In genomic region chr5:179841621-179842020, GRCh38 we compare ENCODE assay signal across 22 cellular contexts.
"Had no signal": no experiment of that assay in that cellular context is flagged by ENCODE, and none has a peak within 500 bp of the region (broad histone marks: within the 10 kb centered on the region; RNA-seq: fewer than 3 reads in every experiment).

No MANE protein-coding gene starts in this region.

- H3K4me1 Mint-ChIP-seq: neural crest cell had no signal

- FAIRE-seq: colon, islet of Langerhans had no signal

- H3K9me3 ChIP-seq: right lobe of liver had no signal

- H3K4me1 ChIP-seq: foreskin keratinocyte had no signal

- H3K27me3 Mint-ChIP-seq: activated naive CD8-positive, alpha-beta T cell treated with anti-CD3 and anti-CD28 coated beads for 36 hours had no signal

- H3K4me3 ChIP-seq: dorsolateral prefrontal cortex, right lobe of liver, tibial nerve, vagina had no signal

- H3K4me3 Mint-ChIP-seq: activated naive CD8-positive, alpha-beta T cell treated with anti-CD3 and anti-CD28 coated beads for 36 hours; activated T-helper 1 cell treated with anti-CD3 and anti-CD28 coated beads, Interleukin-12 subunit alpha, Interleukin-12 subunit beta, Interleukin-2, Interleukin-4 antibody, amounts not matched to agents 30 ng/mL and 10 ng/mL and 1 ng/mL, durations not matched to agents 14 hours and 24 hours and 36 hours; neural crest cell had no signal

- H3K27ac ChIP-seq: foreskin keratinocyte, right lobe of liver, tibial nerve, vagina, VCaP had no signal

- DNase-seq: activated CD4-positive, alpha-beta T cell treated with anti-CD3 and anti-CD28 coated beads, Interleukin-2, amount 50 U/mL, for 4 hours; activated CD4-positive, CD25-positive, alpha-beta regulatory T cell treated with anti-CD3 and anti-CD28 coated beads, Interleukin-2, amount 50 U/mL, for 72 hours; activated gamma-delta T cell treated with Interleukin-2 at 50 U/mL for 16 hours; activated naive CD8-positive, alpha-beta T cell treated with anti-CD3 and anti-CD28 coated beads for 36 hours; amygdala; foreskin keratinocyte; glutamatergic neuron; hippocampal formation; left colon; stimulated activated CD8-positive, alpha-beta memory T cell treated with anti-CD3 and anti-CD28 coated beads, Interleukin-4, amount 100 ng/mL, for 48 hours; stimulated activated naive CD8-positive, alpha-beta T cell treated with anti-CD3 and anti-CD28 coated beads, Interleukin-15, Interleukin-2, amounts not matched to agents 100 U/mL and 50 U/mL, for 24 hours; substantia nigra; T-helper 2 cell had no signal

- H3K27me3 ChIP-seq: dorsolateral prefrontal cortex, foreskin keratinocyte, right lobe of liver, tibial nerve, vagina had no signal

- H3K27ac Mint-ChIP-seq: activated naive CD8-positive, alpha-beta T cell treated with anti-CD3 and anti-CD28 coated beads for 36 hours; activated T-helper 1 cell treated with anti-CD3 and anti-CD28 coated beads, Interleukin-12 subunit alpha, Interleukin-12 subunit beta, Interleukin-2, Interleukin-4 antibody, amounts not matched to agents 30 ng/mL and 10 ng/mL and 1 ng/mL, durations not matched to agents 14 hours and 24 hours and 36 hours had no signal

- ATAC-seq: foreskin keratinocyte; left colon; right lobe of liver; stimulated activated naive CD8-positive, alpha-beta T cell treated with anti-CD3 and anti-CD28 coated beads, Interleukin-15, Interleukin-2, amounts not matched to agents 100 U/mL and 50 U/mL, for 24 hours had no signal
